9 cellular contexts compared by ENCODE assay signal in the genomic region with DNA sequence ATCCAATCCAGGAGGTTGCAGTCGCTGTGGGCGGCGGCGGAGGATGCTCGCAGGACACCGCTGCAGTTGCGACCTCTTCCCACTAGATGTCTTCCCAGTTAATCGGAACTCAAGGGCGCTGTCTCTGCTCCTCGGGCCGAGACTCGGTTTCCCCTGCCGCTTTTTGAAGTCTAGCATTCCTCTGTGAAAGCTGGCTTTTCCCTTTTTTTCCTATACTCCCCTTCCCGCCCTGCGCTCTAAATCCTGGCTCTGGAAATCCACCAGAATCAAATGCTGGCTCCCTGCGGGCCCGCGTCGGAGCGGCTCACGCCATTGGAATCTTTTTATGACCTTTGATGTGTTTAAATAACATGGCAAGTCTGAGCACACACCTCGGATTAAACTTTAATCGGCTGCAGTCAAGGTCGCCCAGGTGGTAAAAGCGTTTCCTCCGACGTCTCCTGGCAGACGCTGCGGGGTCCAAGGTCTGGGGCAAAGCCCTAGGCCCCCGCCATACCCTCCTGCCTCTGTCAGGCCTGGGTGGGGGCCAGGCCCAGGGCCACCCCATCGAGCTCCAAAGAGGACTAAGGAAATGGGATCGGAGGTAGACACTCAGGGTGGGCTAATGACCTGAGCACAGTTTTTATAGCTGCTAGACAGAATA. TPM values are rescaled to one million over a fixed set of nuclear protein-coding genes. Genes with fewer than 3 reads are reported as not detected.
DNase-seq lines count a peak whose midpoint lies in the region; ATAC-seq and TF ChIP-seq lines count a peak whose summit lies in the region.
"Had no signal": no experiment of that assay in that cellular context is flagged by ENCODE, and none has a peak within 500 bp of the region (broad histone marks: within the 10 kb centered on the region; RNA-seq: fewer than 3 reads in every experiment).

No MANE protein-coding gene starts in this region.

- H3K36me3 Mint-ChIP-seq in activated T-cell treated with anti-CD3 and anti-CD28 coated beads, Interleukin-2, amount 50 U/mL, for 24 hours (ENCODE audit: low read depth), result no peaks in the 10 kb centered on the region

- no peaks in the 10 kb centered on the region for H3K36me3 ChIP-seq in GM06990 (ENCODE audit: control insufficient read depth, insufficient read depth, low read length)

- ATAC-seq in omental fat pad (ENCODE audit: low FRiP score), result peak; percentile 54

- peaks cover 98% of the 10 kb centered on the region for H3K27me3 Mint-ChIP-seq in activated T-cell treated with anti-CD3 and anti-CD28 coated beads, Interleukin-2, amount 50 U/mL, for 24 hours

- H3K4me3 Mint-ChIP-seq in activated T-cell treated with anti-CD3 and anti-CD28 coated beads, Interleukin-2, amount 50 U/mL, for 24 hours, result peak overlapping the region; percentile 50
- H3K4me3 Mint-ChIP-seq: T-helper 1 cell treated with Interleukin-12 subunit alpha and Interleukin-12 subunit beta and Interleukin-4 antibody, amounts not matched to agents 30 μg/mL and 1 μg/mL, for 36 hours had no signal

- DNase-seq in GM06990 (ENCODE audit: extremely low read depth, insufficient read length), result no peak
- DNase-seq in M059J (ENCODE audit: low read depth), result peak; percentile 28
- DNase-seq in activated T-cell treated with anti-CD3 and anti-CD28 coated beads, Interleukin-2, amount 50 U/mL, for 24 hours, result peak; percentile 66
- DNase-seq in fibroblast of villous mesenchyme (ENCODE audit: low read depth), result peak; percentile 52
- no peak for DNase-seq in omental fat pad (ENCODE audit: low spot score)
- DNase-seq in GM19238 (ENCODE audit: insufficient read length, low spot score), result no peak
- no peak for DNase-seq in NCI-H1694 treated with DMSO at 0.1 percent for 48 hours (lab: John Stamatoyannopoulos, UW)
- DNase-seq in NCI-H2081 treated with DMSO at 0.1 percent for 48 hours (lab: John Stamatoyannopoulos, UW), result no peak

- peak; percentile 85 for TF ChIP-seq CTCF in GM06990 (IDR thresholded peaks at IDR 0.05; ENCODE audit: insufficient read depth, low read length, poor library complexity, severe bottlenecking)
- peak; percentile 82 for TF ChIP-seq CTCF in fibroblast of villous mesenchyme (IDR thresholded peaks at IDR 0.05; ENCODE audit: insufficient read depth, low read depth, low read length)
- TF ChIP-seq CTCF in omental fat pad (IDR thresholded peaks at IDR 0.05), result peak in 1 of 3 donors; percentile 67

- H3K4me1 Mint-ChIP-seq in activated T-cell treated with anti-CD3 and anti-CD28 coated beads, Interleukin-2, amount 50 U/mL, for 24 hours (ENCODE audit: low read depth), result peaks cover 19% of the 10 kb centered on the region

- H3K4me3 ChIP-seq in GM06990 (replicated peaks; ENCODE audit: low read depth, low read length), result no peak overlapping the region
- H3K4me3 ChIP-seq in fibroblast of villous mesenchyme (ENCODE audit: low read depth, low read length), result peak overlapping the region; percentile 45

- H3K9me3 Mint-ChIP-seq in activated T-cell treated with anti-CD3 and anti-CD28 coated beads, Interleukin-2, amount 50 U/mL, for 24 hours, result no peaks in the 10 kb centered on the region
- H3K9me3 Mint-ChIP-seq: T-helper 1 cell treated with Interleukin-12 subunit alpha and Interleukin-12 subunit beta and Interleukin-4 antibody, amounts not matched to agents 30 μg/mL and 1 μg/mL, for 36 hours had no signal

- no peak overlapping the region for H3K27ac Mint-ChIP-seq in activated T-cell treated with anti-CD3 and anti-CD28 coated beads, Interleukin-2, amount 50 U/mL, for 24 hours
- H3K27ac Mint-ChIP-seq: T-helper 1 cell treated with Interleukin-12 subunit alpha and Interleukin-12 subunit beta and Interleukin-4 antibody, amounts not matched to agents 30 μg/mL and 1 μg/mL, for 36 hours had no signal

- no peaks in the 10 kb centered on the region; the same call in 1 of the 2 replicates for H3K27me3 ChIP-seq in GM06990 (replicated peaks; ENCODE audit: control insufficient read depth, insufficient read depth, low read length)

RNA-seq across cellular contexts. Expression of a gene that starts 10.7 kb away (rescaled TPM):
- total RNA-seq in M059J (2014; rRNA removed; shearing (Covaris generic)), result 1.4 and 3.4 TPM in 2 replicates
- 1.3 and 2.6 TPM in 2 replicates for total RNA-seq in fibroblast of villous mesenchyme
- not detected for total RNA-seq in omental fat pad

RNA-seq across cellular contexts. Expression of a gene that starts 25.5 kb away (rescaled TPM):
- 0.79 and 1.1 TPM in 2 replicates for total RNA-seq in M059J (2014; rRNA removed; shearing (Covaris generic))
- total RNA-seq in fibroblast of villous mesenchyme (41.9 and 47.1 TPM in 2 replicates), omental fat pad (not detected)

RNA-seq across cellular contexts. Expression of a gene that starts 32.0 kb away (rescaled TPM):
- not detected in 2 replicates for total RNA-seq in M059J (2014; rRNA removed; shearing (Covaris generic))
- total RNA-seq in fibroblast of villous mesenchyme (not detected in 2 replicates), omental fat pad (not detected)

RNA-seq across cellular contexts. Expression of a gene that starts 36.4 kb away (rescaled TPM):
- 15.4 and 16.7 TPM in 2 replicates for total RNA-seq in M059J (2014; rRNA removed; shearing (Covaris generic))
- total RNA-seq in fibroblast of villous mesenchyme, result 39.0 and 47.1 TPM in 2 replicates
- 1 to 10 TPM in 2 of 4 donors, under 1 TPM in 2; 0.56 to 1.9 (median 1.2) TPM for total RNA-seq in omental fat pad

RNA-seq across cellular contexts. Expression of a gene that starts 45.2 kb away (rescaled TPM):
- 66.1 and 66.8 TPM in 2 replicates for total RNA-seq in M059J (2014; rRNA removed; shearing (Covaris generic))
- total RNA-seq in fibroblast of villous mesenchyme (17.1 and 20.3 TPM in 2 replicates), omental fat pad (1 to 10 TPM in 2 of 4 donors, under 1 TPM in 1, not detected in 1; 0.19 to 2.4 (median 1.0) TPM)

Comparison
In these comparisons a context has a peak if more than half of its experiments do, and no peak if none do; other contexts are left out.
1. DNase-seq: peak in M059J (single experiment), activated T-cell treated with anti-CD3 and anti-CD28 coated beads, Interleukin-2, amount 50 U/mL, for 24 hours (single experiment) and fibroblast of villous mesenchyme (single experiment); none in GM06990 (single experiment), omental fat pad (single experiment), GM19238 (single experiment), NCI-H1694 treated with DMSO at 0.1 percent for 48 hours (single experiment) and NCI-H2081 treated with DMSO at 0.1 percent for 48 hours (single experiment).
2. RNA of a gene that starts 25.5 kb away (total RNA-seq): 41.9 to 47.1 TPM in fibroblast of villous mesenchyme; 0.79 to 1.1 TPM in M059J and not detected in omental fat pad; every median in the first group is over 10 times any median in the second.